ENCODE assay signal across 7 cellular contexts in the genomic region with DNA sequence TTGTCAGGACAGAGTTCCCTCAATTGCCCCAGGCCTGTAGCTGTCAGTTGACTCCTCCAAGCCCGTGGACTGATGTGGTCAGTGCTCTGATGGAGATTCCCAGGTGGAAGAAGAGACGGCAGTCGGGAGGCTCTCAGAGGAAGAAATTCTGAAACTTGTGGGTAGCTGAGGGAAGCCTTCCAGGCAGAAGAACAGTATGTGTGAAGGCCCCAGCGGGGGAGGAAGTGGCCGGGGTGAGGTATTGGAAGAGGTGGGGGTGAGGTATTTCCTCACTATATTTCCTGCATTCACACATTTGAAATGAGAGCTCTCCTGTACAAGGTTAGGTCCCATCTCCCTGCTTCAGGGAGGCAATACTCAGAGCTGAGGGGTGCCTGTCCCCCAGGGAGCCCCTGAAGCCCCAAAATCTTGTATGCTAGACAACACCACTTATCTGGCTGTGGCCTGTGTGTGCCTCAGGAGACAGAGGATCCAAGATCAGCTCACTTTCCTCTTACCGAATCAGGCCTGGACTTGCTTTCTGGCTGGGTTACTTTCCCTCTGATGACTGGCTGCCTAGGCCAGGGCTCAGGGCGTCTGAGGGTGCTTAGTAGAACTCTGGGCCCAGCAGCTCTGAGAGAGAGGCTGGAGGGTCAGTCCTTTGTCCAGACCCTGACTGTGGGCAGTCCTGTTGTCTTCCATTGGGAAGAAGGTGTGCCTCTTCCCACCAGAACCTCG. TPM values are rescaled to one million over a fixed set of nuclear protein-coding genes. Genes with fewer than 3 reads are reported as not detected.
DNase-seq lines count a peak whose midpoint lies in the region; ATAC-seq lines count a peak whose summit lies in the region.

No MANE protein-coding gene starts in this region.

- H3K27ac Mint-ChIP-seq in activated CD4-positive, alpha-beta T cell treated with anti-CD3 and anti-CD28 coated beads, Interleukin-2, amount 10 ng/mL, durations not matched to agents 24 days and 14 days, result peak overlapping the region; percentile 69

- no peaks in the 10 kb centered on the region for H3K27me3 ChIP-seq in duodenal mucosa (ENCODE audit: control insufficient read depth in 1 of 2, insufficient read depth in 2 of 2, low read length in 2 of 2)

- no peaks in the 10 kb centered on the region for H3K9me3 Mint-ChIP-seq in activated CD4-positive, alpha-beta T cell treated with anti-CD3 and anti-CD28 coated beads, Interleukin-2, amount 10 ng/mL, durations not matched to agents 24 days and 14 days

- peaks cover 18 to 27% of the 10 kb centered on the region in 2 donors for H3K4me1 ChIP-seq in duodenal mucosa (ENCODE audit: control insufficient read depth in 1 of 2, insufficient read depth in 2 of 2, low read length in 2 of 2)

- H3K27ac ChIP-seq in duodenal mucosa (ENCODE audit: low read depth, low read length), result peak overlapping the region; percentile 67

- H3K4me3 ChIP-seq in duodenal mucosa (ENCODE audit: low read depth in 1 of 2, low read length in 2 of 2) (no peak overlapping the region), skeletal muscle cell (ENCODE audit: low read depth, low read length) (no peak overlapping the region)

- no peaks in the 10 kb centered on the region for H3K9me3 ChIP-seq in duodenal mucosa (ENCODE audit: control insufficient read depth in 1 of 2, low read length in 2 of 2)

- H3K36me3 Mint-ChIP-seq in activated CD4-positive, alpha-beta T cell treated with anti-CD3 and anti-CD28 coated beads, Interleukin-2, amount 10 ng/mL, durations not matched to agents 24 days and 14 days (ENCODE audit: low read depth), result peaks cover 6% of the 10 kb centered on the region

- intact Hi-C loops in activated CD4-positive, alpha-beta T cell treated with anti-CD3 and anti-CD28 coated beads, Interleukin-2, amount 10 ng/mL, durations not matched to agents 24 days and 14 days (cut with micrococcal nuclease), result loop anchor here (1.0 to 2.0 kb wide), 2 partner anchors 11 to 27 kb away; no protein-coding TSS in a partner anchor

- H3K9ac ChIP-seq in duodenal mucosa (ENCODE audit: low read depth in 1 of 2, low read length in 2 of 2), result no peak overlapping the region

- ATAC-seq in HG02623 (IDR thresholded peaks at IDR 0.05; ENCODE audit: unreplicated experiment) (no peak), HG02759 (IDR thresholded peaks at IDR 0.05; ENCODE audit: unreplicated experiment) (no peak)

- no peaks in the 10 kb centered on the region for H3K27me3 Mint-ChIP-seq in activated CD4-positive, alpha-beta T cell treated with anti-CD3 and anti-CD28 coated beads, Interleukin-2, amount 10 ng/mL, durations not matched to agents 24 days and 14 days

- H3K36me3 ChIP-seq in duodenal mucosa (ENCODE audit: control insufficient read depth in 1 of 2, insufficient read depth in 2 of 2, low read length in 2 of 2), result peaks cover 6 to 17% of the 10 kb centered on the region in 2 donors

- H3K4me3 Mint-ChIP-seq in activated CD4-positive, alpha-beta T cell treated with anti-CD3 and anti-CD28 coated beads, Interleukin-2, amount 10 ng/mL, durations not matched to agents 24 days and 14 days, result peak overlapping the region; percentile 24

- H3K4me1 Mint-ChIP-seq in activated CD4-positive, alpha-beta T cell treated with anti-CD3 and anti-CD28 coated beads, Interleukin-2, amount 10 ng/mL, durations not matched to agents 24 days and 14 days, result peaks cover 27% of the 10 kb centered on the region

- peak; percentile 88 for DNase-seq in HPDE6-E6E7 (ENCODE audit: extremely low spot score)
- peak; percentile 88 for DNase-seq in activated CD4-positive, alpha-beta T cell treated with anti-CD3 and anti-CD28 coated beads, Interleukin-2, amount 10 ng/mL, durations not matched to agents 24 days and 14 days
- peak; percentile 25 for DNase-seq in skeletal muscle cell (ENCODE audit: low read depth)
- no peak for DNase-seq in OCI-M2 (lab: John Stamatoyannopoulos, UW; ENCODE audit: unreplicated experiment)

RNA-seq across cellular contexts. Expression of a gene that starts 49.3 kb away (rescaled TPM):
- 0.14 and 0.33 TPM in 2 replicates for total RNA-seq in activated CD4-positive, alpha-beta T cell treated with anti-CD3 and anti-CD28 coated beads, Interleukin-2, amount 10 ng/mL, durations not matched to agents 24 days and 14 days
